In the genomic region with DNA sequence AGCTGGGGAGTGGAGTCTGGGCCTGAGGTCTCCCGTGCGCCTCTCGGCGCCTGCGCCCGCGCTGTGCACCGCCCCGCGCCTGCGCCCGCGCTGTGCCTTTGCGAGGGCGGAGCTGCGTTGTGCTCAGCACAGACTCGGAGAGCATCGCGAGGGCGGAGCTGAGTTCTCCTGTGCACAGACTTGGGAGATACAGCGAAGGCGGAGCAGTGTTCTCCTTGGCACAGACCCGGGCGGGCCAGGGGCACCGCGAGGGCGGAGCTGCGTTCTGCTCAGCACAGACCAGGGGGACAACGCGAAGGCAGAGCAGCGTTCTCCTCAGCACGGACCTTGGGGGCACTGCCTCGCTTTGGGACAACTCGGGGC, we compare ENCODE assay signal across 8 cellular contexts.
DNase-seq lines count a peak whose midpoint lies in the region; ATAC-seq, FAIRE-seq and TF ChIP-seq lines count a peak whose summit lies in the region.
"Not testable (repeated sequence)": the region's sequence is repeated elsewhere in the genome, so short reads cannot be mapped to it uniquely, and the experiment has no call there.

No MANE protein-coding gene starts in this region.

- peak overlapping the region; percentile 73 for H3K9ac ChIP-seq in astrocyte (ENCODE audit: low read length)

- ATAC-seq in GM21529 (IDR thresholded peaks at IDR 0.05; ENCODE audit: unreplicated experiment), result peak; percentile 99
- peak; percentile 84 for ATAC-seq in HG03342 (IDR thresholded peaks at IDR 0.05; ENCODE audit: unreplicated experiment)

- H3K27me3 Mint-ChIP-seq in astrocyte (ENCODE audit: low read depth, unreplicated experiment), result not testable (repeated sequence)

- not testable (repeated sequence) for H3K27ac ChIP-seq in SJSA1; astrocyte (ENCODE audit: low read depth, low read length)

- H3K36me3 ChIP-seq in SJSA1; astrocyte (ENCODE audit: insufficient read depth, low read length): not testable (repeated sequence)

- not testable (repeated sequence) for H3K4me1 ChIP-seq in SJSA1 (replicated peaks); astrocyte (ENCODE audit: insufficient read depth, low read length)

- not testable (repeated sequence) for H3K27ac Mint-ChIP-seq in astrocyte (ENCODE audit: unreplicated experiment)

- peak overlapping the region; percentile 82 for H3K4me2 ChIP-seq in astrocyte (ENCODE audit: low read length)

- H3K4me1 Mint-ChIP-seq in astrocyte (ENCODE audit: low read depth, unreplicated experiment), result not testable (repeated sequence)

- H3K36me3 Mint-ChIP-seq in astrocyte (ENCODE audit: low read depth, unreplicated experiment), result not testable (repeated sequence)

- peak overlapping the region; percentile 89 for H2AFZ ChIP-seq in astrocyte (ENCODE audit: low read depth, low read length)

- H4K20me1 ChIP-seq in astrocyte (ENCODE audit: insufficient read depth, low read length), result not testable (repeated sequence)

- H3K27me3 ChIP-seq in SJSA1 (replicated peaks); astrocyte (ENCODE audit: insufficient read depth, low read length): not testable (repeated sequence)

- not testable (repeated sequence) for FAIRE-seq in astrocyte (lab: Jason Lieb, UNC)

- TF ChIP-seq CTCF in astrocyte (IDR thresholded peaks at IDR 0.05; ENCODE audit: insufficient read depth, low read depth, low read length), result not testable (repeated sequence)

- H3K4me3 ChIP-seq in SJSA1, result not testable (repeated sequence)
- peak overlapping the region; percentile 60 for H3K4me3 ChIP-seq in astrocyte (ENCODE audit: insufficient read depth, low read depth, low read length)

- H3K4me3 Mint-ChIP-seq in astrocyte (ENCODE audit: unreplicated experiment), result not testable (repeated sequence)

- not testable (repeated sequence) for H3K9me3 Mint-ChIP-seq in astrocyte (ENCODE audit: unreplicated experiment)

- not testable (repeated sequence) for H3K9me3 ChIP-seq in SJSA1 (replicated peaks); astrocyte (ENCODE audit: insufficient read depth, low read depth, low read length)

- DNase-seq in EH (ENCODE audit: low read depth) (peak; percentile 70), SJSA1 (ENCODE audit: low read depth in 1 of 2, low spot score in 2 of 2) (peak; percentile 4 to 49), astrocyte (ENCODE audit: low read depth) (peak; percentile 22), globus pallidus (ENCODE audit: low spot score) (peak; percentile 1), myocyte (ENCODE audit: low read depth) (peak; percentile 68)
- peak; percentile 4 for DNase-seq in stimulated activated CD8-positive, alpha-beta memory T cell treated with anti-CD3 and anti-CD28 coated beads, Interleukin-7, amount 100 ng/mL, for 24 hours (ENCODE audit: low read depth)

- H3K79me2 ChIP-seq in astrocyte (ENCODE audit: insufficient read depth, low read length), result not testable (repeated sequence)

Comparison
In these comparisons a context has a peak if more than half of its experiments do, and no peak if none do; other contexts are left out.
1. DNase-seq: peak in every context shown above with its lines; median percentile 70 in EH; 68 in myocyte; 26 in SJSA1; 22 in astrocyte; 4 in stimulated activated CD8-positive, alpha-beta memory T cell treated with anti-CD3 and anti-CD28 coated beads, Interleukin-7, amount 100 ng/mL, for 24 hours; 1 in globus pallidus.